Comparison of ENCODE assay signal across 21 cellular contexts in the genomic region with DNA sequence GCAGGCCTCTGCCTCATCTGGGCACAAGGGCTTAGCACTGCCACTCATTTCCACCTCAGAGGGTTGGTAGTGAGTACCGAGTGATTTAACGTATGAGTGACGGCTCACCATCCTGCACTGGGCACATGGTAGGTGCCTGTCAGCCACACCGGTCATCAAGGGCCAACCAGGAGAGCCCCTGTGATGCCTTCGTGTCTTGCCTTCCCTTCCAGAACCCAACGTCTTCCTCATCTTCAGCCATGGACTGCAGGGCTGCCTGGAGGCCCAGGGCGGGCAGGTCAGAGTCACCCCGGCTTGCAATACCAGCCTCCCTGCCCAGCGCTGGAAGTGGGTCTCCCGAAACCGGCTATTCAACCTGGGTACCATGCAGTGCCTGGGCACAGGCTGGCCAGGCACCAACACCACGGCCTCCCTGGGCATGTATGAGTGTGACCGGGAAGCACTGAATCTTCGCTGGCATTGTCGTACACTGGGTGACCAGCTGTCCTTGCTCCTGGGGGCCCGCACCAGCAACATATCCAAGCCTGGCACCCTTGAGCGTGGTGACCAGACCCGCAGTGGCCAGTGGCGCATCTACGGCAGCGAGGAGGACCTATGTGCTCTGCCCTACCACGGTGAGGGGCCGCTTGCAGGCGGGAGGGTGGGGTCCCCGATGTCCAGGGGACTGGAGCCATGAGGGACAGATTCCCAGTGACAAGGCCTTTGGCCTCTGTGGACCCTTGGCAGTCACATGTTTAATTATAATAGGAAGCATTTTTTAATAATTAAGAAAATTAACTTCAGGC. TPM values are rescaled to one million over a fixed set of nuclear protein-coding genes. Genes with fewer than 3 reads are reported as not detected.
"Had no signal": no experiment of that assay in that cellular context is flagged by ENCODE, and none has a peak within 500 bp of the region (broad histone marks: within the 10 kb centered on the region; RNA-seq: fewer than 3 reads in every experiment).

No MANE protein-coding gene starts in this region.

- DNase-seq: activated CD4-positive, alpha-beta T cell treated with anti-CD3 and anti-CD28 coated beads for 48 hours; activated CD4-positive, alpha-beta T cell treated with anti-CD3 and anti-CD28 coated beads, Interleukin-2, amount 50 U/mL, for 48 hours; activated CD8-positive, alpha-beta memory T cell treated with anti-CD3 and anti-CD28 coated beads for 24 hours; activated gamma-delta T cell; activated naive CD4-positive, alpha-beta T cell treated with anti-CD3 and anti-CD28 coated beads, Interleukin-2, amount 10 ng/mL, durations not matched to agents 7 days and 5 days; amygdala; central memory CD4-positive, alpha-beta T cell; foreskin fibroblast; heart left ventricle; hypothalamus; immature natural killer cell; mesendoderm; mucosa of descending colon; stimulated activated CD4-positive, alpha-beta T cell treated with anti-CD3 and anti-CD28 coated beads, Interleukin-12 subunit alpha, Interleukin-12 subunit beta, amount 100 ng/mL, for 4 hours; stimulated activated CD4-positive, alpha-beta T cell treated with anti-CD3 and anti-CD28 coated beads, Interleukin-4, amount 100 ng/mL, for 1 hour had no signal

- H3K4me3 ChIP-seq: heart left ventricle, lung, mucosa of descending colon, right lobe of liver, skin epidermis, thoracic aorta had no signal

- H3K27me3 ChIP-seq: heart left ventricle, right lobe of liver had no signal

- H3K27ac ChIP-seq: heart left ventricle, right lobe of liver, skin epidermis, thoracic aorta had no signal

- H3K4me1 ChIP-seq: heart left ventricle, right lobe of liver had no signal

- H3K36me3 ChIP-seq: right lobe of liver had no signal

- H3K9me3 ChIP-seq: mucosa of descending colon, right lobe of liver had no signal

- ATAC-seq: esophagus mucosa; mucosa of descending colon; natural killer cell treated with Interleukin-12 subunit alpha and Interleukin-12 subunit beta and Interleukin-15 and Interleukin-18, amount 100 ng/mL, for 72 hours had no signal

RNA-seq across cellular contexts. Expression of gene MRC2, which starts 37.1 kb away (rescaled TPM):
- polyA plus RNA-seq: immature natural killer cell had no signal
